Comparison of ENCODE assay signal across 10 cellular contexts in genomic region chr7:107078517-107078966, GRCh38. TPM values are rescaled to one million over a fixed set of nuclear protein-coding genes. Genes with fewer than 3 reads are reported as not detected.
DNase-seq lines count a peak whose midpoint lies in the region; ATAC-seq and TF ChIP-seq lines count a peak whose summit lies in the region.
"Had no signal": no experiment of that assay in that cellular context is flagged by ENCODE, and none has a peak within 500 bp of the region (broad histone marks: within the 10 kb centered on the region; RNA-seq: fewer than 3 reads in every experiment).

No MANE protein-coding gene starts in this region.

- CTCF ChIA-PET in mammary epithelial cell (lab: Charles Lee; ENCODE audit: low non-redundant PET), result interaction anchor here (0.6 kb wide), 1 partner anchor 172 kb away, joined by 5 read pairs; no protein-coding TSS in a partner anchor

- no peaks in the 10 kb centered on the region for H3K79me2 ChIP-seq in mammary epithelial cell (ENCODE audit: insufficient read depth, low read length)

- TF ChIP-seq CTCF in mammary epithelial cell (conservative IDR thresholded peaks at IDR 0.05 in 1 of 2, IDR thresholded peaks at IDR 0.05 in 1 of 2; ENCODE audit: extremely low read depth in 1 of 2, insufficient read depth in 1 of 2, low read depth in 1 of 2, low read length in 2 of 2) (no peak), mesothelial cell of epicardium (IDR thresholded peaks at IDR 0.05; ENCODE audit: unreplicated experiment) (no peak), Peyer's patch (IDR thresholded peaks at IDR 0.05) (no peak)

- in situ Hi-C loops in mammary epithelial cell (cut with MboI; ENCODE audit: low sequenced_read_pairs in 2 of 2), result no loop called here

- ATAC-seq in GM18868 (IDR thresholded peaks at IDR 0.05; ENCODE audit: unreplicated experiment), result no peak

- no peaks in the 10 kb centered on the region for H3K27me3 Mint-ChIP-seq in mesothelial cell of epicardium (ENCODE audit: low read depth)

- H4K20me1 ChIP-seq in mammary epithelial cell (ENCODE audit: insufficient read depth, low read length), result no peaks in the 10 kb centered on the region

- H2AFZ ChIP-seq in mammary epithelial cell (ENCODE audit: low read depth, low read length), result no peak overlapping the region

- H3K4me3 ChIP-seq in mammary epithelial cell (replicated peaks in 1 of 3; ENCODE audit: insufficient read depth in 1 of 3, low read depth in 2 of 3, low read length in 3 of 3) (no peak overlapping the region), Peyer's patch (no peak overlapping the region)
- H3K4me3 ChIP-seq: MG63, SK-N-MC had no signal

- H3K36me3 ChIP-seq in mammary epithelial cell (ENCODE audit: insufficient read depth, low read length) (no peaks in the 10 kb centered on the region), Peyer's patch (no peaks in the 10 kb centered on the region)
- H3K36me3 ChIP-seq: MG63 had no signal

- H3K4me1 Mint-ChIP-seq in mesothelial cell of epicardium, result peaks cover 12% of the 10 kb centered on the region

- dilution Hi-C loops in mammary epithelial cell (cut with HindIII; ENCODE audit: low sequenced_read_pairs), result no loop called here

- intact Hi-C loops in mammary epithelial cell (cut with micrococcal nuclease), result no loop called here

- H3K27me3 ChIP-seq in mammary epithelial cell (ENCODE audit: insufficient read depth, low read length) (peaks cover 3% of the 10 kb centered on the region), Peyer's patch (no peaks in the 10 kb centered on the region)
- H3K27me3 ChIP-seq: MG63 had no signal

- no TSS peak for BruUV-seq in mammary epithelial cell (replicated peaks; lab: Mats Ljungman, UMichigan)

- DNase-seq in EL (peak; percentile 44), NCI-H146 treated with DMSO at 0.1 percent for 48 hours (lab: John Stamatoyannopoulos, UW; ENCODE audit: unreplicated experiment) (peak; percentile 27), mammary epithelial cell (peak; percentile 24), mesothelial cell of epicardium (ENCODE audit: low spot score in 2 of 2, unreplicated experiment in 2 of 2) (no peak), Peyer's patch (no peak), NOMO-1 treated with dmso at 0.1 percent for 144 hours (lab: John Stamatoyannopoulos, UW; ENCODE audit: unreplicated experiment) (no peak)
- DNase-seq: caudate nucleus, MG63 had no signal

- no peak overlapping the region for H3K4me3 Mint-ChIP-seq in mesothelial cell of epicardium

- H3K9me3 ChIP-seq in mammary epithelial cell (replicated peaks; ENCODE audit: insufficient read depth, low read length), result no peaks in the 10 kb centered on the region
- no peaks in the 10 kb centered on the region for H3K9me3 ChIP-seq in Peyer's patch
- H3K9me3 ChIP-seq: MG63 had no signal

- no peak overlapping the region for H3K27ac ChIP-seq in mammary epithelial cell (ENCODE audit: insufficient read depth, low read depth, low read length)
- no peak overlapping the region for H3K27ac ChIP-seq in Peyer's patch
- H3K27ac ChIP-seq: SK-N-MC had no signal

- H3K4me1 ChIP-seq in mammary epithelial cell (ENCODE audit: insufficient read depth, low read length) (no peaks in the 10 kb centered on the region), Peyer's patch (no peaks in the 10 kb centered on the region)

- no peaks in the 10 kb centered on the region for H3K9me3 Mint-ChIP-seq in mesothelial cell of epicardium

- H3K36me3 Mint-ChIP-seq in mesothelial cell of epicardium, result no peaks in the 10 kb centered on the region

- no peak overlapping the region for H3K9ac ChIP-seq in mammary epithelial cell (ENCODE audit: insufficient read depth, low read length)

- 76% methylated on average over 2 of the region's 2 CpGs for WGBS in mammary epithelial cell (ENCODE audit: low coverage, missing lambda C conversion rate)

- peak overlapping the region; percentile 51 for H3K27ac Mint-ChIP-seq in mesothelial cell of epicardium

- no peak overlapping the region for H3K4me2 ChIP-seq in mammary epithelial cell (ENCODE audit: insufficient read depth, low read depth, low read length)

- TF ChIP-seq POLR2A in Peyer's patch (IDR thresholded peaks at IDR 0.05), result no peak

RNA-seq across cellular contexts. Expression of gene PRKAR2B, which starts 34.0 kb away (rescaled TPM):
- under 1 TPM in 1 of 2 donors, not detected in 1; 0.17 TPM for total RNA-seq in mammary epithelial cell
- not detected for polyA plus RNA-seq in mammary epithelial cell
- not detected for polyA minus RNA-seq in mammary epithelial cell
- total RNA-seq in mesothelial cell of epicardium, result 7.8 to 8.3 TPM (median 7.8 TPM) in 3 replicates
- total RNA-seq in Peyer's patch, result 10 to 100 TPM in 1 of 4 donors, 1 to 10 TPM in 3; 3.0 to 28.1 (median 5.7) TPM

Comparison
In these comparisons a context has a peak if more than half of its experiments do, and no peak if none do; other contexts are left out.
1. DNase-seq: peak in EL (single experiment), NCI-H146 treated with DMSO at 0.1 percent for 48 hours (single experiment) and mammary epithelial cell (single experiment); none in mesothelial cell of epicardium (0 of 2), Peyer's patch (0 of 3) and NOMO-1 treated with dmso at 0.1 percent for 144 hours (single experiment).